8 cellular contexts compared by ENCODE assay signal in the genomic region with DNA sequence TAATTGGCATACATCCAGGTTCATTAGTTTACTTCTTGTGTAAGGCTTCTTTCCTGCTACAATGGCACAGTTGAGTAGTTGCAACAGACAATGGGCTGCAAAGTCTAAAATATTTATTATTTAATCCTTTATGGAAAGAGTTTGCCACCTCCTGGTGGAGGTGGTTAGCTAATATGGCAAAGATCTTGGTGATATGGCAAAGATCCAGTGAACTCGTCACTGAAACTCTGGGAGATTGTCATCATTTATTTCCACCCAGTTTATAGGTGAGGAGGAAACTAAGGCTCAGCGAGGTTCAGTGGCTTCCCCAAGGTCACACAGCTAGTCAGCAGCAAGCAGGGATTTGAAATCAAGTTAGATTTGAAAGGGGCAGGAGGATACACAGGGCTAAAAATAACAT. TPM values are rescaled to one million over a fixed set of nuclear protein-coding genes. Genes with fewer than 3 reads are reported as not detected.
A peak's percentile ranks its signal among the peaks of the same experiment; 100 is the strongest.
DNase-seq lines count a peak whose midpoint lies in the region; ATAC-seq and TF ChIP-seq lines count a peak whose summit lies in the region.

No MANE protein-coding gene starts in this region.

- TF ChIP-seq CTCF in AG09309 (IDR thresholded peaks at IDR 0.05; ENCODE audit: control insufficient read depth, insufficient read depth, low read depth, low read length, missing control alignments), result peak; percentile 30
- peak; percentile 19 for TF ChIP-seq CTCF in GM12865 (IDR thresholded peaks at IDR 0.05; ENCODE audit: insufficient read depth, low read depth, low read length, missing control alignments)
- TF ChIP-seq CTCF in ascending aorta (IDR thresholded peaks at IDR 0.05), result peak; percentile 29 to 69 (median 61)
- TF ChIP-seq CTCF in left lung (IDR thresholded peaks at IDR 0.05), result peak in 1 of 2 donors; percentile 17

- H3K56ac ChIP-seq in mesendoderm (ENCODE audit: low read length), result no peak overlapping the region

- H3K9me3 ChIP-seq in ascending aorta (no peaks in the 10 kb centered on the region), left lung (no peaks in the 10 kb centered on the region)

- no peak overlapping the region for H2BK120ac ChIP-seq in mesendoderm (ENCODE audit: low read depth, low read length)

- intact Hi-C loops in ascending aorta (cut with DNase I) (loop anchor here (1.0 kb wide), 2 partner anchors 65 to 88 kb away; no protein-coding TSS in a partner anchor), left lung (cut with DNase I) (no loop called here)

- no peak overlapping the region for H3K4me2 ChIP-seq in mesendoderm (ENCODE audit: low read length)

- H3K27ac ChIP-seq in ascending aorta (no peak overlapping the region), left lung (no peak overlapping the region), mesendoderm (ENCODE audit: low read depth, low read length) (no peak overlapping the region)

- H4K5ac ChIP-seq in mesendoderm (ENCODE audit: low read length), result no peak overlapping the region

- no peak overlapping the region for H2BK15ac ChIP-seq in mesendoderm (replicated peaks; ENCODE audit: low read depth)

- H4K8ac ChIP-seq in mesendoderm (ENCODE audit: low read depth, low read length), result no peak overlapping the region

- H2BK5ac ChIP-seq in mesendoderm (ENCODE audit: low read length), result no peak overlapping the region

- WGBS in mesendoderm (ENCODE audit: extremely low coverage, insufficient coverage, low lambda C conversion rate), result no CpG with 5 or more reads among the region's 2 CpGs

- H3K4ac ChIP-seq in mesendoderm (ENCODE audit: low read depth, low read length), result no peak overlapping the region

- no peaks in the 10 kb centered on the region for H3K79me1 ChIP-seq in mesendoderm (ENCODE audit: low read length)

- H3K4me3 ChIP-seq in AG09309 (ENCODE audit: control insufficient read depth, low read depth, low read length) (no peak overlapping the region), GM12865 (ENCODE audit: low read depth, low read length) (no peak overlapping the region), ascending aorta (no peak overlapping the region), left lung (no peak overlapping the region), mesendoderm (ENCODE audit: low read length) (no peak overlapping the region)

- no peak for DNase-seq in AG09309 (ENCODE audit: low read depth)
- DNase-seq in GM12865 (ENCODE audit: low read depth), result no peak
- DNase-seq in ascending aorta (ENCODE audit: low spot score in 2 of 2), result peak in 1 of 2 donors; percentile 66
- no peak for DNase-seq in left lung
- no peak for DNase-seq in mesendoderm
- no peak for DNase-seq in COR-L47 (lab: John Stamatoyannopoulos, UW)

- ATAC-seq in left lung (peak; percentile 53), GM21528 (IDR thresholded peaks at IDR 0.05; ENCODE audit: low FRiP score, unreplicated experiment) (no peak), GM21381 (IDR thresholded peaks at IDR 0.05; ENCODE audit: unreplicated experiment) (no peak)

- H3K79me2 ChIP-seq in mesendoderm (ENCODE audit: control insufficient read depth, insufficient read depth, low read length), result no peaks in the 10 kb centered on the region

- no peaks in the 10 kb centered on the region for H3K4me1 ChIP-seq in ascending aorta
- peaks cover 0 to 14% of the 10 kb centered on the region in 2 donors for H3K4me1 ChIP-seq in left lung
- H3K4me1 ChIP-seq in mesendoderm (ENCODE audit: control insufficient read depth, low read depth, low read length), result no peaks in the 10 kb centered on the region

- H3K23ac ChIP-seq in mesendoderm (ENCODE audit: low read length), result no peak overlapping the region

- no peak overlapping the region for H2AK5ac ChIP-seq in mesendoderm (ENCODE audit: low read length)

- H3K18ac ChIP-seq in mesendoderm (ENCODE audit: low read length), result no peak overlapping the region

- H3K36me3 ChIP-seq in ascending aorta, result no peaks in the 10 kb centered on the region
- no peaks in the 10 kb centered on the region for H3K36me3 ChIP-seq in left lung
- H3K36me3 ChIP-seq in mesendoderm (ENCODE audit: control insufficient read depth, insufficient read depth, low read length), result no peaks in the 10 kb centered on the region

- H3K27me3 ChIP-seq in ascending aorta, result no peaks in the 10 kb centered on the region
- H3K27me3 ChIP-seq in left lung, result no peaks in the 10 kb centered on the region
- H3K27me3 ChIP-seq in mesendoderm (ENCODE audit: insufficient read depth, low read length, poor library complexity), result no peaks in the 10 kb centered on the region

- no peak overlapping the region for H3K9ac ChIP-seq in mesendoderm (ENCODE audit: low read length)

RNA-seq across cellular contexts. Expression of a gene that starts 16.1 kb away (rescaled TPM):
- total RNA-seq in ascending aorta (131 TPM), left lung (10 to 100 TPM; 14.1 to 14.7 TPM)
- polyA plus RNA-seq in mesendoderm (2013, experiment 1 of 2), result 10.7 TPM
- 11.3 TPM for polyA plus RNA-seq in mesendoderm (2013, experiment 2 of 2)
